ENCODE assay signal across 17 cellular contexts in genomic region chr6:39520411-39520810, GRCh38.
"Had no signal": no experiment of that assay in that cellular context is flagged by ENCODE, and none has a peak within 500 bp of the region (broad histone marks: within the 10 kb centered on the region; RNA-seq: fewer than 3 reads in every experiment).

No MANE protein-coding gene starts in this region.

- H3K27ac ChIP-seq: brain microvascular endothelial cell, gastrocnemius medialis, tibial nerve, vagina had no signal

- H3K4me3 ChIP-seq: gastrocnemius medialis, mucosa of descending colon, ovary, tibial nerve, vagina had no signal

- ATAC-seq: activated T-cell treated with anti-CD3 and anti-CD28 coated beads, Interleukin-2, amount 50 U/mL, for 72 hours; gastrocnemius medialis; left colon; mucosa of descending colon; naive thymus-derived CD4-positive, alpha-beta T cell; stimulated activated effector memory CD8-positive, alpha-beta T cell treated with anti-CD3 and anti-CD28 coated beads, Interleukin-12 subunit alpha, Interleukin-12 subunit beta, amount 100 ng/mL, for 72 hours had no signal

- H3K4me1 ChIP-seq: gastrocnemius medialis, vagina had no signal

- H3K9me3 ChIP-seq: gastrocnemius medialis, mucosa of descending colon, ovary, tibial nerve, vagina had no signal

- H3K27me3 ChIP-seq: brain microvascular endothelial cell, gastrocnemius medialis, ovary, tibial nerve, vagina had no signal

- H3K36me3 ChIP-seq: brain microvascular endothelial cell, gastrocnemius medialis, ovary, tibial nerve, vagina had no signal

- DNase-seq: activated CD4-positive, alpha-beta T cell treated with anti-CD3 and anti-CD28 coated beads, Interleukin-2, amount 10 ng/mL, durations not matched to agents 7 days and 5 days; activated CD8-positive, alpha-beta memory T cell treated with anti-CD3 and anti-CD28 coated beads, Interleukin-2, amount 50 U/mL, for 48 hours; activated naive CD8-positive, alpha-beta T cell treated with anti-CD3 and anti-CD28 coated beads for 36 hours; activated T-cell treated with anti-CD3 and anti-CD28 coated beads, Interleukin-2, amount 50 U/mL, for 72 hours; brain microvascular endothelial cell; cerebellar nuclear complex; effector memory CD4-positive, alpha-beta T cell; gastrocnemius medialis; left colon; mammary epithelial cell; mucosa of descending colon; naive thymus-derived CD4-positive, alpha-beta T cell; ovary; stimulated activated CD4-positive, alpha-beta T cell treated with anti-CD3 and anti-CD28 coated beads, Interleukin-12 subunit alpha, Interleukin-12 subunit beta, amount 100 ng/mL, for 4 hours had no signal
